ENCODE assay signal across 28 cellular contexts in genomic region chr9:5854032-5854792, GRCh38. TPM values are rescaled to one million over a fixed set of nuclear protein-coding genes. Genes with fewer than 3 reads are reported as not detected.
A peak's percentile ranks its signal among the peaks of the same experiment; 100 is the strongest.
DNase-seq lines count a peak whose midpoint lies in the region; ATAC-seq and TF ChIP-seq lines count a peak whose summit lies in the region.
"Had no signal": no experiment of that assay in that cellular context is flagged by ENCODE, and none has a peak within 500 bp of the region (broad histone marks: within the 10 kb centered on the region; RNA-seq: fewer than 3 reads in every experiment).

No MANE protein-coding gene starts in this region.

- no peaks in the 10 kb centered on the region for H3K4me1 ChIP-seq in HEK293 (ENCODE audit: control insufficient read depth, insufficient read depth, low read length)
- H3K4me1 ChIP-seq: colonic mucosa, esophagus muscularis mucosa, HAP-1, Peyer's patch, sigmoid colon, SJCRH30 had no signal

- no peaks in the 10 kb centered on the region for H3K36me3 ChIP-seq in HEK293 (ENCODE audit: control insufficient read depth in 2 of 2, insufficient read depth in 1 of 2, low read length in 2 of 2)
- H3K36me3 ChIP-seq: colonic mucosa, HAP-1, neutrophil, Peyer's patch, sigmoid colon, SJCRH30 had no signal

- H3K4me1 Mint-ChIP-seq in activated CD8-positive, alpha-beta memory T cell treated with anti-CD3 and anti-CD28 coated beads, Interleukin-2, amount 10 ng/mL, durations not matched to agents 7 days and 5 days: peaks cover 56% of the 10 kb centered on the region
- peaks cover 56 to 63% of the 10 kb centered on the region in 2 donors for H3K4me1 Mint-ChIP-seq in natural killer cell

- H3K27ac ChIP-seq in HEK293 (ENCODE audit: extremely low read depth, low read depth, low read length): no peak overlapping the region
- H3K27ac ChIP-seq: colonic mucosa, esophagus muscularis mucosa, hepatocyte, neutrophil, Peyer's patch, sigmoid colon, SJCRH30 had no signal

- no peak for ATAC-seq in activated CD8-positive, alpha-beta memory T cell treated with anti-CD3 and anti-CD28 coated beads, Interleukin-2, amount 10 ng/mL, durations not matched to agents 7 days and 5 days
- ATAC-seq in natural killer cell (no peak), GM19023 (IDR thresholded peaks at IDR 0.05; ENCODE audit: unreplicated experiment) (no peak)
- ATAC-seq: GM12878 had no signal

- no peaks in the 10 kb centered on the region for H3K9me3 ChIP-seq in HEK293 (ENCODE audit: control insufficient read depth, insufficient read depth, low read depth, low read length)
- H3K9me3 ChIP-seq: colonic mucosa, esophagus muscularis mucosa, HAP-1, neutrophil, sigmoid colon, SJCRH30 had no signal

- H3K27ac Mint-ChIP-seq in activated CD8-positive, alpha-beta memory T cell treated with anti-CD3 and anti-CD28 coated beads, Interleukin-2, amount 10 ng/mL, durations not matched to agents 7 days and 5 days: peak overlapping the region; percentile 58
- peak overlapping the region; percentile 85 to 93 for H3K27ac Mint-ChIP-seq in natural killer cell
- H3K27ac Mint-ChIP-seq: endodermal cell, progenitor cell of endocrine pancreas had no signal

- H3K4me3 ChIP-seq in HEK293 (ENCODE audit: low read depth, low read length): no peak overlapping the region
- H3K4me3 ChIP-seq: colonic mucosa, esophagus muscularis mucosa, GM12878, HAP-1, hepatocyte, Peyer's patch, sigmoid colon, SJCRH30 had no signal

- POLR2A ChIA-PET in HEK293 (lab: Yijun Ruan, JAX): interaction anchor here (1.0 kb wide), 1 partner anchor 226 kb away, joined by 3 read pairs; no protein-coding TSS in a partner anchor

- intact Hi-C loops in natural killer cell (cut with micrococcal nuclease): no loop called here

- no peak overlapping the region for H3K4me3 Mint-ChIP-seq in activated CD8-positive, alpha-beta memory T cell treated with anti-CD3 and anti-CD28 coated beads, Interleukin-2, amount 10 ng/mL, durations not matched to agents 7 days and 5 days
- H3K4me3 Mint-ChIP-seq in natural killer cell: peak overlapping the region; percentile 41
- H3K4me3 Mint-ChIP-seq: endodermal cell had no signal

- H3K27me3 Mint-ChIP-seq in activated CD8-positive, alpha-beta memory T cell treated with anti-CD3 and anti-CD28 coated beads, Interleukin-2, amount 10 ng/mL, durations not matched to agents 7 days and 5 days: no peaks in the 10 kb centered on the region
- H3K27me3 Mint-ChIP-seq in natural killer cell (ENCODE audit: low read depth in 2 of 2): no peaks in the 10 kb centered on the region
- H3K27me3 Mint-ChIP-seq: progenitor cell of endocrine pancreas had no signal

- no peak for DNase-seq in activated CD8-positive, alpha-beta memory T cell treated with anti-CD3 and anti-CD28 coated beads, Interleukin-2, amount 10 ng/mL, durations not matched to agents 7 days and 5 days
- DNase-seq in activated CD8-positive, alpha-beta memory T cell treated with anti-CD3 and anti-CD28 coated beads, Interleukin-2, amount 50 U/mL, for 4 hours: no peak
- DNase-seq in activated T-cell treated with anti-CD3 and anti-CD28 coated beads, Interleukin-2, amount 50 U/mL, for 48 hours: peak; percentile 36 to 44
- no peak for DNase-seq in natural killer cell
- DNase-seq in amygdala (lab: John Stamatoyannopoulos, UW): no peak
- DNase-seq in SIG-M5 treated with dmso at 0.1 percent for 504 hours (lab: John Stamatoyannopoulos, UW; ENCODE audit: unreplicated experiment): no peak
- DNase-seq: Calu3; colonic mucosa; endodermal cell; mesenchymal stem cell; NCI-H1048; NCI-H1694 treated with DMSO at 0.1 percent for 48 hours; NCI-H2171 treated with DMSO at 0.1 percent for 48 hours; NCI-H524 treated with DMSO at 0.1 percent for 48 hours; Peyer's patch; sigmoid colon; SJCRH30; stimulated activated CD8-positive, alpha-beta memory T cell treated with anti-CD3 and anti-CD28 coated beads, Interleukin-4, amount 100 ng/mL, for 48 hours had no signal

- no peak for TF ChIP-seq CTCF in HEK293 (tag by site-specific recombination; IDR thresholded peaks at IDR 0.05)
- no peak for TF ChIP-seq CTCF in natural killer cell (IDR thresholded peaks at IDR 0.05)

- CTCF ChIA-PET in activated CD8-positive, alpha-beta memory T cell treated with anti-CD3 and anti-CD28 coated beads, Interleukin-2, amount 10 ng/mL, durations not matched to agents 7 days and 5 days (lab: Charles Lee): interaction anchor here (0.7 to 5.9 kb wide), 5 partner anchors 9 to 32 kb away, joined by 3 to 34 read pairs (median 9); partner anchors contain the start of gene ERMP1
- CTCF ChIA-PET in HEK293 (lab: Yijun Ruan, JAX): interaction anchor here (0.9 to 1.1 kb wide), 2 partner anchors 10 to 170 kb away, joined by 3 read pairs; no protein-coding TSS in a partner anchor

- no peaks in the 10 kb centered on the region for H3K9me3 Mint-ChIP-seq in activated CD8-positive, alpha-beta memory T cell treated with anti-CD3 and anti-CD28 coated beads, Interleukin-2, amount 10 ng/mL, durations not matched to agents 7 days and 5 days (ENCODE audit: low read depth)
- H3K9me3 Mint-ChIP-seq in natural killer cell: no peaks in the 10 kb centered on the region
- H3K9me3 Mint-ChIP-seq: endodermal cell had no signal

- peaks cover 14% of the 10 kb centered on the region for H3K36me3 Mint-ChIP-seq in activated CD8-positive, alpha-beta memory T cell treated with anti-CD3 and anti-CD28 coated beads, Interleukin-2, amount 10 ng/mL, durations not matched to agents 7 days and 5 days
- no peaks in the 10 kb centered on the region for H3K36me3 Mint-ChIP-seq in natural killer cell

TF ChIP-seq in HEK293, 187 proteins besides CTCF, POLR2A, EP300 and RAD21:
- TF ChIP-seq ZBTB20 (tag by site-specific recombination; IDR thresholded peaks at IDR 0.05) (no peak), ZNF211 (tag by site-specific recombination; IDR thresholded peaks at IDR 0.05; ENCODE audit: low read depth) (0 out of 2 replicates have a peak, but pooled peaks have one; percentile 63), RBAK (tag by site-specific recombination; IDR thresholded peaks at IDR 0.05) (no peak), ZNF530 (tag by site-specific recombination; IDR thresholded peaks at IDR 0.05; ENCODE audit: low read depth) (no peak)

RNA-seq across cellular contexts. Expression of gene ERMP1, which starts 21.3 kb away (rescaled TPM):
- total RNA-seq in activated CD8-positive, alpha-beta memory T cell treated with anti-CD3 and anti-CD28 coated beads, Interleukin-2, amount 10 ng/mL, durations not matched to agents 7 days and 5 days: 10 to 100 TPM; 25.0 to 32.3 TPM
- total RNA-seq in natural killer cell: 10 to 100 TPM; 24.7 to 52.0 (median 29.3) TPM

RNA-seq across cellular contexts. Expression of gene MLANA, which starts 36.5 kb away (rescaled TPM):
- total RNA-seq in activated CD8-positive, alpha-beta memory T cell treated with anti-CD3 and anti-CD28 coated beads, Interleukin-2, amount 10 ng/mL, durations not matched to agents 7 days and 5 days: not detected
- total RNA-seq in natural killer cell: not detected
- total RNA-seq: Calu3, colonic mucosa, endodermal cell, esophagus muscularis mucosa, frontal cortex, hepatocyte, Peyer's patch, progenitor cell of endocrine pancreas, sigmoid colon, urinary bladder had no signal

Comparison
In these comparisons a context has a peak if more than half of its experiments do, and no peak if none do; other contexts are left out.
1. DNase-seq: peak in activated T-cell treated with anti-CD3 and anti-CD28 coated beads, Interleukin-2, amount 50 U/mL, for 48 hours (2 of 2); none in activated CD8-positive, alpha-beta memory T cell treated with anti-CD3 and anti-CD28 coated beads, Interleukin-2, amount 10 ng/mL, durations not matched to agents 7 days and 5 days (single experiment), activated CD8-positive, alpha-beta memory T cell treated with anti-CD3 and anti-CD28 coated beads, Interleukin-2, amount 50 U/mL, for 4 hours (single experiment), natural killer cell (single experiment), amygdala (0 of 56) and SIG-M5 treated with dmso at 0.1 percent for 504 hours (single experiment).